8 cellular contexts compared by ENCODE assay signal in genomic region chr3:107240183-107241091, GRCh38.
DNase-seq lines count a peak whose midpoint lies in the region; ATAC-seq and TF ChIP-seq lines count a peak whose summit lies in the region.

No MANE protein-coding gene starts in this region.

- peak; percentile 27 for TF ChIP-seq POLR2A in esophagus muscularis mucosa (IDR thresholded peaks at IDR 0.05; ENCODE audit: low read depth)

- TF ChIP-seq CTCF in OCI-LY3 (IDR thresholded peaks at IDR 0.05; ENCODE audit: low read depth, low read length) (no peak), esophagus muscularis mucosa (IDR thresholded peaks at IDR 0.05) (no peak)

- peaks cover 0 to 4% of the 10 kb centered on the region in 2 donors for H3K27me3 Mint-ChIP-seq in CD4-positive, alpha-beta memory T cell

- H3K4me3 Mint-ChIP-seq in CD4-positive, alpha-beta memory T cell, result peak overlapping the region; percentile 85 to 93 (median 90)

- DNase-seq in CD4-positive, alpha-beta memory T cell, result peak; percentile 59 to 77 (median 74)
- peak; percentile 78 for DNase-seq in activated T-cell treated with anti-CD3 and anti-CD28 coated beads, Interleukin-2, amount 50 U/mL, for 1 hour
- DNase-seq in esophagus muscularis mucosa (ENCODE audit: extremely low spot score), result peak; percentile 93
- DNase-seq in stimulated activated CD8-positive, alpha-beta memory T cell treated with anti-CD3 and anti-CD28 coated beads, Interleukin-7, amount 100 ng/mL, for 24 hours (ENCODE audit: low read depth), result peak; percentile 47

- TF ChIP-seq EP300 in esophagus muscularis mucosa (IDR thresholded peaks at IDR 0.05), result no peak

- 2% methylated on average over 30 of the region's 59 CpGs for WGBS in esophagus muscularis mucosa

- H2AFZ ChIP-seq in OCI-LY3 (ENCODE audit: low read depth, low read length), result peak overlapping the region; percentile 99

- CTCF ChIA-PET in CD4-positive, alpha-beta memory T cell (lab: Charles Lee; ENCODE audit: partially characterized antibody), result no interaction called here

- H3K27ac Mint-ChIP-seq in CD4-positive, alpha-beta memory T cell, result peak overlapping the region in 4 of 7 donors; percentile 20 to 87 (median 47)

- ATAC-seq in GM19397 (IDR thresholded peaks at IDR 0.05; ENCODE audit: unreplicated experiment), result peak; percentile 96
- ATAC-seq in HG03520 (IDR thresholded peaks at IDR 0.05; ENCODE audit: unreplicated experiment), result peak; percentile 87

- peaks cover 12% of the 10 kb centered on the region for H3K4me1 ChIP-seq in CD4-positive, alpha-beta memory T cell (ENCODE audit: insufficient read depth, low read length)
- H3K4me1 ChIP-seq in OCI-LY3 (ENCODE audit: low read length), result peaks cover 13% of the 10 kb centered on the region
- H3K4me1 ChIP-seq in esophagus muscularis mucosa, result peaks cover 7 to 50% (median 44%) of the 10 kb centered on the region in 4 donors
- H3K4me1 ChIP-seq in muscle layer of duodenum (ENCODE audit: control insufficient read depth in 1 of 2, insufficient read depth in 2 of 2, low read length in 2 of 2), result peaks cover 0 to 28% of the 10 kb centered on the region in 2 donors

- no peaks in the 10 kb centered on the region for H3K36me3 Mint-ChIP-seq in CD4-positive, alpha-beta memory T cell

- H3K9me3 Mint-ChIP-seq in CD4-positive, alpha-beta memory T cell, result no peaks in the 10 kb centered on the region

- H3K9me3 ChIP-seq in CD4-positive, alpha-beta memory T cell (ENCODE audit: control insufficient read depth in 1 of 2, low read length in 2 of 2), result no peaks in the 10 kb centered on the region
- no peaks in the 10 kb centered on the region for H3K9me3 ChIP-seq in OCI-LY3 (ENCODE audit: insufficient read depth, low read length)
- no peaks in the 10 kb centered on the region for H3K9me3 ChIP-seq in esophagus muscularis mucosa
- H3K9me3 ChIP-seq in muscle layer of duodenum (ENCODE audit: control insufficient read depth in 1 of 2, low read length in 2 of 2), result no peaks in the 10 kb centered on the region

- peaks cover 11 to 19% (median 16%) of the 10 kb centered on the region in 4 donors for H3K4me1 Mint-ChIP-seq in CD4-positive, alpha-beta memory T cell

- H3K4me2 ChIP-seq in OCI-LY3 (ENCODE audit: low read length), result peak overlapping the region; percentile 89

- no peaks in the 10 kb centered on the region for H4K20me1 ChIP-seq in OCI-LY3 (ENCODE audit: insufficient read depth, low read length)

- intact Hi-C loops in CD4-positive, alpha-beta memory T cell (cut with micrococcal nuclease), result loop anchor here (1.0 to 2.0 kb wide), 2 partner anchors 190 to 282 kb away; partner anchors contain the start of gene BBX
- intact Hi-C loops in esophagus muscularis mucosa (cut with DNase I), result loop anchor here (5.0 to 10.0 kb wide), 3 partner anchors 192 to 504 kb away; partner anchors contain the start of gene BBX

- peak overlapping the region; percentile 75 for H3K9ac ChIP-seq in OCI-LY3 (ENCODE audit: low read length)

- H3K27ac ChIP-seq in CD4-positive, alpha-beta memory T cell (ENCODE audit: low read depth, low read length), result peak overlapping the region; percentile 18
- H3K27ac ChIP-seq in OCI-LY3 (ENCODE audit: low read length) (no peak overlapping the region), esophagus muscularis mucosa (replicated peaks in 1 of 4) (peak overlapping the region; percentile 80 to 87 (median 82)), muscle layer of duodenum (ENCODE audit: low read length) (peak overlapping the region; percentile 25)

- no peaks in the 10 kb centered on the region for H3K27me3 ChIP-seq in CD4-positive, alpha-beta memory T cell (ENCODE audit: insufficient read depth, low read length)
- H3K27me3 ChIP-seq in OCI-LY3 (ENCODE audit: low read depth, low read length), result no peaks in the 10 kb centered on the region
- no peaks in the 10 kb centered on the region for H3K27me3 ChIP-seq in esophagus muscularis mucosa
- no peaks in the 10 kb centered on the region for H3K27me3 ChIP-seq in muscle layer of duodenum (ENCODE audit: low read depth, low read length)

- no peaks in the 10 kb centered on the region for H3K36me3 ChIP-seq in CD4-positive, alpha-beta memory T cell (ENCODE audit: insufficient read depth, low read length)
- H3K36me3 ChIP-seq in OCI-LY3 (replicated peaks; ENCODE audit: low read depth, low read length), result no peaks in the 10 kb centered on the region
- no peaks in the 10 kb centered on the region for H3K36me3 ChIP-seq in esophagus muscularis mucosa
- H3K36me3 ChIP-seq in muscle layer of duodenum (ENCODE audit: control insufficient read depth in 1 of 2, insufficient read depth in 2 of 2, low read length in 2 of 2), result no peaks in the 10 kb centered on the region

- peak overlapping the region; percentile 59 to 74 for H3K4me3 ChIP-seq in CD4-positive, alpha-beta memory T cell (ENCODE audit: low read length in 2 of 2)
- H3K4me3 ChIP-seq in OCI-LY3 (ENCODE audit: low read length) (peak overlapping the region; percentile 89), esophagus muscularis mucosa (peak overlapping the region; percentile 64 to 83 (median 73)), muscle layer of duodenum (ENCODE audit: low read depth in 1 of 2, low read length in 2 of 2) (peak overlapping the region; percentile 98 to 99)

- H3K79me2 ChIP-seq in OCI-LY3 (ENCODE audit: low read length), result no peaks in the 10 kb centered on the region

- POLR2A ChIA-PET in CD4-positive, alpha-beta memory T cell (lab: Charles Lee; ENCODE audit: partially characterized antibody), result no interaction called here
